ENCODE assay signal across 8 cellular contexts in genomic region chr11:67118801-67119576, GRCh38. TPM values are rescaled to one million over a fixed set of nuclear protein-coding genes. Genes with fewer than 3 reads are reported as not detected.
DNase-seq lines count a peak whose midpoint lies in the region; ATAC-seq and TF ChIP-seq lines count a peak whose summit lies in the region.

Gene KDM2A (plus strand): TSS chr11:67119263. CDS start chr11:67121317, 2,054 bp downstream.

- CTCF ChIA-PET in Panc1 (lab: Charles Lee) = interaction anchor here (0.6 kb wide), 5 partner anchors 16 to 49 kb away, joined by 3 to 9 read pairs (median 5); no protein-coding TSS in a partner anchor

- H2AFZ ChIP-seq in KMS-11 (ENCODE audit: low read depth) = peak within 1 kb of the TSS; percentile 82

- no peak for TF ChIP-seq CTCF in KMS-11 (conservative IDR thresholded peaks at IDR 0.05; ENCODE audit: low read depth, low read length)
- no peak; the same call in 1 of the 2 replicates for TF ChIP-seq CTCF in Panc1 (IDR thresholded peaks at IDR 0.05)

- H3K79me2 ChIP-seq in KMS-11 (ENCODE audit: insufficient read depth, low read depth) = peaks cover 45% of the 10 kb centered on the region

- H3K4me3 Mint-ChIP-seq in activated T-cell treated with anti-CD3 and anti-CD28 coated beads, Interleukin-2, amount 50 U/mL, for 4 hours = peak within 1 kb of the TSS; percentile 98

- in situ Hi-C loops in Panc1 (cut with HindIII; ENCODE audit: low pct_unique_long_range_greater_than_20kb, low sequenced_read_pairs) = no loop called here

- no TSS peak for BruUV-seq in Panc1 (replicated peaks; lab: Mats Ljungman, UMichigan)

- H4K20me1 ChIP-seq in KMS-11 (ENCODE audit: insufficient read depth) = peaks cover 4% of the 10 kb centered on the region; the same call in 1 of the 2 replicates

- WGBS in esophagus, 2 donors = 0 to 1% methylated on average over 58 to 95 of the region's 95 CpGs

- H3K36me3 ChIP-seq in KMS-11 (ENCODE audit: insufficient read depth) = no peaks in the 10 kb centered on the region
- H3K36me3 ChIP-seq in Panc1 (ENCODE audit: control insufficient read depth, insufficient read depth, low read length) = peaks cover 5% of the 10 kb centered on the region; the same call in 1 of the 2 replicates
- H3K36me3 ChIP-seq in esophagus (ENCODE audit: control insufficient read depth in 2 of 2, insufficient read depth in 2 of 2, low read length in 1 of 2) = peaks cover 0 to 2% of the 10 kb centered on the region in 2 donors
- no peaks in the 10 kb centered on the region for H3K36me3 ChIP-seq in mucosa of stomach (ENCODE audit: control insufficient read depth, insufficient read depth, low read length)

- H3K4me1 Mint-ChIP-seq in activated T-cell treated with anti-CD3 and anti-CD28 coated beads, Interleukin-2, amount 50 U/mL, for 4 hours (ENCODE audit: low read depth) = peaks cover 28% of the 10 kb centered on the region

- H3K9me3 ChIP-seq in Panc1 (ENCODE audit: control insufficient read depth, insufficient read depth, low read depth, low read length) = no peaks in the 10 kb centered on the region
- no peaks in the 10 kb centered on the region for H3K9me3 ChIP-seq in esophagus (ENCODE audit: control insufficient read depth in 2 of 2, insufficient read depth in 1 of 2, low read depth in 1 of 2, low read length in 1 of 2)
- no peaks in the 10 kb centered on the region for H3K9me3 ChIP-seq in mucosa of stomach (ENCODE audit: control insufficient read depth, low read length)

- H3K27ac ChIP-seq in KMS-11 = peak within 1 kb of the TSS; percentile 77
- H3K27ac ChIP-seq in Panc1 (ENCODE audit: low read length) = peak within 1 kb of the TSS; percentile 81
- H3K27ac ChIP-seq in esophagus (ENCODE audit: low read depth in 2 of 2, low read length in 1 of 2) = peak within 1 kb of the TSS; percentile 98 to 99

- DNase-seq in DMS153 treated with DMSO at 0.1 percent for 48 hours (lab: John Stamatoyannopoulos, UW; ENCODE audit: unreplicated experiment) (peak; percentile 99), Panc1 (ENCODE audit: low read depth, low spot score) (peak; percentile 95)
- DNase-seq in activated T-cell treated with anti-CD3 and anti-CD28 coated beads, Interleukin-2, amount 50 U/mL, for 4 hours = peak; percentile 98
- peak; percentile 97 for DNase-seq in stimulated activated CD8-positive, alpha-beta memory T cell treated with anti-CD3 and anti-CD28 coated beads, Interleukin-4, amount 100 ng/mL, for 48 hours

- intact Hi-C loops in Panc1 (cut with micrococcal nuclease; ENCODE audit: unreplicated experiment) = no loop called here

- peak within 1 kb of the TSS; percentile 80 for H3K4me2 ChIP-seq in KMS-11

- no peaks in the 10 kb centered on the region for H3K27me3 Mint-ChIP-seq in activated T-cell treated with anti-CD3 and anti-CD28 coated beads, Interleukin-2, amount 50 U/mL, for 4 hours (ENCODE audit: low read depth)

- H3K4me3 ChIP-seq in KMS-11 (IDR thresholded peaks at IDR 0.05; ENCODE audit: insufficient read depth, low read depth, low read length) (no peak within 1 kb of the TSS), Panc1 (ENCODE audit: low read depth in 2 of 2, low read length in 2 of 2) (peak within 1 kb of the TSS; percentile 64 to 81), esophagus (ENCODE audit: low read depth in 1 of 2, low read length in 2 of 2) (peak within 1 kb of the TSS; percentile 87 to 96), mucosa of stomach (ENCODE audit: low read length) (peak within 1 kb of the TSS; percentile 93)

- ATAC-seq in GM21737 (IDR thresholded peaks at IDR 0.05; ENCODE audit: unreplicated experiment) = peak; percentile 67
- ATAC-seq in Panc1 = peak; percentile 85
- ATAC-seq in activated T-cell treated with anti-CD3 and anti-CD28 coated beads, Interleukin-2, amount 50 U/mL, for 4 hours = peak; percentile 80 to 86

- peaks cover 4% of the 10 kb centered on the region for H3K36me3 Mint-ChIP-seq in activated T-cell treated with anti-CD3 and anti-CD28 coated beads, Interleukin-2, amount 50 U/mL, for 4 hours (ENCODE audit: insufficient read depth)

- POLR2A ChIA-PET in Panc1 (lab: Charles Lee) = interaction anchor here (0.6 kb wide), 2 partner anchors 106 to 181 kb away, joined by 3 to 4 read pairs; no protein-coding TSS in a partner anchor

- peaks cover 60% of the 10 kb centered on the region for H3K4me1 ChIP-seq in KMS-11 (ENCODE audit: low read depth, poor library complexity, severe bottlenecking)
- H3K4me1 ChIP-seq in Panc1 (ENCODE audit: control insufficient read depth, insufficient read depth, low read length) = peaks cover 26% of the 10 kb centered on the region
- peaks cover 0 to 2% of the 10 kb centered on the region in 2 donors for H3K4me1 ChIP-seq in esophagus (ENCODE audit: control insufficient read depth in 2 of 2, insufficient read depth in 2 of 2, low read length in 1 of 2)
- peaks cover 20% of the 10 kb centered on the region for H3K4me1 ChIP-seq in mucosa of stomach (ENCODE audit: control insufficient read depth, insufficient read depth, low read length)

- no peaks in the 10 kb centered on the region for H3K9me3 Mint-ChIP-seq in activated T-cell treated with anti-CD3 and anti-CD28 coated beads, Interleukin-2, amount 50 U/mL, for 4 hours

- H3K27me3 ChIP-seq in KMS-11 (ENCODE audit: insufficient read depth, low read depth) (no peaks in the 10 kb centered on the region), Panc1 (ENCODE audit: control insufficient read depth, insufficient read depth, low read length) (no peaks in the 10 kb centered on the region), esophagus (ENCODE audit: control insufficient read depth in 1 of 2, insufficient read depth in 2 of 2, low read length in 2 of 2) (no peaks in the 10 kb centered on the region), mucosa of stomach (ENCODE audit: control insufficient read depth, insufficient read depth, low read length) (no peaks in the 10 kb centered on the region)

- H3K9ac ChIP-seq in KMS-11 (peak within 1 kb of the TSS; percentile 71), mucosa of stomach (ENCODE audit: low read length) (peak within 1 kb of the TSS; percentile 90)

RNA-seq across cellular contexts. Expression of gene KDM2A, which starts in this region (rescaled TPM):
- total RNA-seq in Panc1 (2021; ENCODE audit: unreplicated experiment) = 112 TPM
- 83.4 TPM for polyA plus RNA-seq in Panc1 (2012; ENCODE audit: insufficient read length)
- 100 to 1,000 TPM in 2 of 3 donors, 10 to 100 TPM in 1; 94.2 to 114 (median 104) TPM for total RNA-seq in activated T-cell treated with anti-CD3 and anti-CD28 coated beads, Interleukin-2, amount 50 U/mL, for 4 hours
- polyA plus RNA-seq in esophagus = 10 to 100 TPM; 36.8 to 54.9 TPM
